Comparison of ENCODE assay signal across 20 cellular contexts in genomic region chr10:107022600-107023354, GRCh38.
A peak's percentile ranks its signal among the peaks of the same experiment; 100 is the strongest.
DNase-seq lines count a peak whose midpoint lies in the region; ATAC-seq and TF ChIP-seq lines count a peak whose summit lies in the region.
"Had no signal": no experiment of that assay in that cellular context is flagged by ENCODE, and none has a peak within 500 bp of the region (broad histone marks: within the 10 kb centered on the region; RNA-seq: fewer than 3 reads in every experiment).

No MANE protein-coding gene starts in this region.

- peaks cover 51% of the 10 kb centered on the region for H3K9me3 Mint-ChIP-seq in HFFc6
- H3K9me3 Mint-ChIP-seq: CD4-positive, alpha-beta T cell had no signal

- no peak overlapping the region for H3K4me3 ChIP-seq in cardiac muscle cell
- no peak overlapping the region for H3K4me3 ChIP-seq in heart right ventricle
- H3K4me3 ChIP-seq in colonic mucosa: no peak overlapping the region
- H3K4me3 ChIP-seq: PC-9 had no signal

- ATAC-seq in heart right ventricle: no peak

- H3K27ac ChIP-seq in cardiac muscle cell (peak overlapping the region; percentile 95), heart right ventricle (no peak overlapping the region), colonic mucosa (no peak overlapping the region)
- H3K27ac ChIP-seq: HL-60, PC-9, RWPE1 had no signal

- DNase-seq in cardiac muscle cell (ENCODE audit: low read depth in 1 of 2, low spot score in 1 of 2) (no peak), heart right ventricle (no peak), SK-N-DZ (ENCODE audit: low spot score) (peak; percentile 85), dedifferentiated amniotic fluid mesenchymal stem cell (ENCODE audit: extremely low spot score) (peak; percentile 65), HFFc6 (no peak), colonic mucosa (no peak), DMS53 treated with DMSO at 0.1 percent for 48 hours (lab: John Stamatoyannopoulos, UW; ENCODE audit: unreplicated experiment) (no peak), NCI-H2081 treated with DMSO at 0.1 percent for 48 hours (lab: John Stamatoyannopoulos, UW) (no peak)
- DNase-seq: CD4-positive, alpha-beta T cell; H9; Kasumi-1; MM.1S; NCI-H1092 treated with DMSO at 0.1 percent for 48 hours; NCI-H2081; NCI-H748 treated with DMSO at 0.1 percent for 48 hours; PC-9; SIG-M5 had no signal

- TF ChIP-seq CTCF in cardiac muscle cell (IDR thresholded peaks at IDR 0.05; ENCODE audit: low read depth, low read length) (no peak), heart right ventricle (IDR thresholded peaks at IDR 0.05) (no peak), HFFc6 (IDR thresholded peaks at IDR 0.05) (no peak), colonic mucosa (IDR thresholded peaks at IDR 0.05) (no peak)

- H3K36me3 ChIP-seq in cardiac muscle cell: no peaks in the 10 kb centered on the region
- no peaks in the 10 kb centered on the region for H3K36me3 ChIP-seq in heart right ventricle
- H3K36me3 ChIP-seq in colonic mucosa: no peaks in the 10 kb centered on the region

- H3K27me3 ChIP-seq in cardiac muscle cell (no peaks in the 10 kb centered on the region), heart right ventricle (peaks cover 0 to 9% (median 0%) of the 10 kb centered on the region in 7 donors), colonic mucosa (no peaks in the 10 kb centered on the region)

- no peak overlapping the region for H3K9ac ChIP-seq in colonic mucosa (ENCODE audit: low read depth in 2 of 2, low read length in 2 of 2)

- no peaks in the 10 kb centered on the region for H3K36me3 Mint-ChIP-seq in HFFc6 (ENCODE audit: low read depth)
- H3K36me3 Mint-ChIP-seq: IgD-negative memory B cell had no signal

- intact Hi-C loops in heart right ventricle (cut with DNase I): no loop called here
- intact Hi-C loops in colonic mucosa (cut with DNase I): no loop called here

- peaks cover 75% of the 10 kb centered on the region for H3K4me1 ChIP-seq in cardiac muscle cell (ENCODE audit: low read depth)
- no peaks in the 10 kb centered on the region for H3K4me1 ChIP-seq in heart right ventricle
- H3K4me1 ChIP-seq in colonic mucosa: no peaks in the 10 kb centered on the region

- no peak overlapping the region for H3K27ac Mint-ChIP-seq in HFFc6
- H3K27ac Mint-ChIP-seq: CD4-positive, alpha-beta T cell; H9; IgD-negative memory B cell had no signal

- H3K9me3 ChIP-seq in cardiac muscle cell (ENCODE audit: low read depth) (no peaks in the 10 kb centered on the region), heart right ventricle (peaks cover 0 to 1% (median 0%) of the 10 kb centered on the region in 11 donors), colonic mucosa (no peaks in the 10 kb centered on the region)

- H3K4me3 Mint-ChIP-seq in HFFc6: no peak overlapping the region
- H3K4me3 Mint-ChIP-seq: CD4-positive, alpha-beta T cell; H9; IgD-negative memory B cell had no signal

- no peaks in the 10 kb centered on the region for H3K4me1 Mint-ChIP-seq in HFFc6 (ENCODE audit: low read depth)
- H3K4me1 Mint-ChIP-seq: IgD-negative memory B cell had no signal

- WGBS in heart right ventricle, 2 donors: 67 to 73% methylated on average over 6 of the region's 6 CpGs

- H3K27me3 Mint-ChIP-seq in HFFc6 (ENCODE audit: insufficient read depth): no peaks in the 10 kb centered on the region
- H3K27me3 Mint-ChIP-seq: CD4-positive, alpha-beta T cell had no signal

Comparison
In these comparisons a context has a peak if more than half of its experiments do, and no peak if none do; other contexts are left out.
1. DNase-seq: peak in SK-N-DZ (single experiment) and dedifferentiated amniotic fluid mesenchymal stem cell (single experiment); none in cardiac muscle cell (0 of 2), heart right ventricle (0 of 2), HFFc6 (single experiment), colonic mucosa (single experiment), DMS53 treated with DMSO at 0.1 percent for 48 hours (single experiment) and NCI-H2081 treated with DMSO at 0.1 percent for 48 hours (single experiment).